ENCODE assay signal across 1 cellular context in the genomic region with DNA sequence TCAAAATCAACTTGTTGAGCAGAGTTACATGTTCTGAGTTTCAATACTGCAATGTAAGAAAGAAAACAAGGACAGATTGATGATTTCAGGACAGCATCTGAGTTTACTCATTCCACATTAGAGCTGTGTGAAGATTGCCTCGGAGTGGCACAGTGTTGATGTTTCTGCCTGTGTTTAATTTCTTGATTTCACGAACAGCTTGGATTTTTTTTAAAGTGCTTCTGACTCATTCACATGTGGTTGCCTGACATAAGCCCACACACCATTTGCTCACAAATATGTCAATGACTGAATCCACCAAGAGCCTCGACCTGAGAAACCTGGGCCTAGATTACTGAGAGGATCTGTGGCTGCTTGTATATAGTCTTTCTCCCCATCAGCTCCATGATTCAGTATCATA.
TF ChIP-seq lines count a peak whose summit lies in the region.

No MANE protein-coding gene starts in this region.

TF ChIP-seq in GM23338, 12 proteins besides CTCF, POLR2A, EP300 and RAD21 (continued from another document):
- no peak for TF ChIP-seq ZNF462 (CRISPR knock-in tag; IDR thresholded peaks at IDR 0.05)
- no peak for TF ChIP-seq EZH2phosphoT487 (IDR thresholded peaks at IDR 0.05; ENCODE audit: unreplicated experiment)
- TF ChIP-seq JUNB (IDR thresholded peaks at IDR 0.05; ENCODE audit: unreplicated experiment), result no peak
- no peak for TF ChIP-seq NANOG (IDR thresholded peaks at IDR 0.05; ENCODE audit: borderline replicate concordance)
